In genomic region chr4:28436191-28437080, GRCh38 we compare ENCODE assay signal across 32 cellular contexts.
A peak's percentile ranks its signal among the peaks of the same experiment; 100 is the strongest.
DNase-seq lines count a peak whose midpoint lies in the region; TF ChIP-seq lines count a peak whose summit lies in the region.
"Had no signal": no experiment of that assay in that cellular context is flagged by ENCODE, and none has a peak within 500 bp of the region (broad histone marks: within the 10 kb centered on the region; RNA-seq: fewer than 3 reads in every experiment).

No MANE protein-coding gene starts in this region.

- H3K4me1 ChIP-seq in H9 (ENCODE audit: insufficient read depth, low read length) (peaks cover 5% of the 10 kb centered on the region; the same call in 1 of the 2 replicates), PC-9 (replicated peaks; ENCODE audit: insufficient read depth) (peaks cover 5% of the 10 kb centered on the region; the same call in 1 of the 2 replicates), hepatocyte (ENCODE audit: insufficient read depth) (peaks cover 25% of the 10 kb centered on the region)
- H3K4me1 ChIP-seq: gastroesophageal sphincter, pancreas, vagina had no signal

- H3K4me1 Mint-ChIP-seq in H9: peaks cover 20 to 30% of the 10 kb centered on the region in 2 experiments
- H3K4me1 Mint-ChIP-seq in progenitor cell of endocrine pancreas (ENCODE audit: low read depth): peaks cover 14% of the 10 kb centered on the region
- H3K4me1 Mint-ChIP-seq: activated B cell treated with CpG ODN at 0.5 μM for 24 hours; activated CD4-positive, alpha-beta T cell treated with anti-CD3 and anti-CD28 coated beads, Interleukin-2, amount 10 ng/mL, durations not matched to agents 7 days and 5 days; B cell; CD4-positive, alpha-beta memory T cell; neural crest cell had no signal

- H2BK15ac ChIP-seq in H9 (ENCODE audit: low read depth, low read length): no peak overlapping the region

- POLR2A ChIA-PET in PC-9 (lab: Charles Lee; ENCODE audit: unreplicated experiment): interaction anchor here (0.6 kb wide), 1 partner anchor 386 kb away, joined by 3 read pairs; no protein-coding TSS in a partner anchor

- no peak overlapping the region for H3K4ac ChIP-seq in H9 (ENCODE audit: low read depth, low read length)

- H3K27me3 ChIP-seq in H9 (ENCODE audit: insufficient read depth, low read length) (no peaks in the 10 kb centered on the region), PC-9 (ENCODE audit: insufficient read depth, low read depth) (no peaks in the 10 kb centered on the region), hepatocyte (no peaks in the 10 kb centered on the region)
- H3K27me3 ChIP-seq: gastroesophageal sphincter, MG63, pancreas, vagina had no signal

- no peak overlapping the region for H4K5ac ChIP-seq in H9 (ENCODE audit: insufficient read length, low read depth, low read length)

- H2BK120ac ChIP-seq in H9 (ENCODE audit: low read depth, low read length, poor library complexity, severe bottlenecking): no peak overlapping the region

- H3K4me2 ChIP-seq in H9 (ENCODE audit: insufficient read depth, insufficient read length, low read length) (no peak overlapping the region), PC-9 (peak overlapping the region; percentile 35), hepatocyte (peak overlapping the region; percentile 58)
- H3K4me2 ChIP-seq: KMS-11 had no signal

- intact Hi-C loops in PC-9 (cut with micrococcal nuclease; ENCODE audit: unreplicated experiment): loop anchor here (1.0 kb wide), 1 partner anchor 149 kb away; no protein-coding TSS in a partner anchor

- no peak overlapping the region for H3K23ac ChIP-seq in H9 (ENCODE audit: insufficient read length, low read depth, low read length)

- no CpG with 5 or more reads among the region's 10 CpGs for WGBS in H9 (ENCODE audit: extremely low coverage, insufficient read length, low lambda C conversion rate)
- 42% methylated on average over 10 of the region's 10 CpGs for WGBS in hepatocyte (ENCODE audit: low lambda C conversion rate, missing lambda C conversion rate)

- CTCF ChIA-PET in PC-9 (lab: Charles Lee): no interaction called here

- no peak overlapping the region for H2AFZ ChIP-seq in H9 (ENCODE audit: low read length)
- peak overlapping the region; percentile 44 for H2AFZ ChIP-seq in PC-9
- H2AFZ ChIP-seq in hepatocyte: peak overlapping the region; percentile 21

- no peak overlapping the region for H3K14ac ChIP-seq in H9 (ENCODE audit: insufficient read depth, low read length)

- no peak for TF ChIP-seq CTCF in H9 (conservative IDR thresholded peaks at IDR 0.05)
- no peak for TF ChIP-seq CTCF in PC-9 (conservative IDR thresholded peaks at IDR 0.05)
- no peak for TF ChIP-seq CTCF in hepatocyte (IDR thresholded peaks at IDR 0.05; ENCODE audit: poor library complexity)
- TF ChIP-seq CTCF in progenitor cell of endocrine pancreas (IDR thresholded peaks at IDR 0.05; ENCODE audit: unreplicated experiment): no peak

- no peak overlapping the region for H2AK5ac ChIP-seq in H9 (ENCODE audit: insufficient read length, low read length)

- H3K9me3 Mint-ChIP-seq in H9 (no peaks in the 10 kb centered on the region; a peak in 1 of 5 replicates), progenitor cell of endocrine pancreas (ENCODE audit: low read depth) (no peaks in the 10 kb centered on the region)
- H3K9me3 Mint-ChIP-seq: activated CD4-positive, alpha-beta T cell treated with anti-CD3 and anti-CD28 coated beads, Interleukin-2, amount 10 ng/mL, durations not matched to agents 7 days and 5 days; neural crest cell had no signal

- no peaks in the 10 kb centered on the region for H3K23me2 ChIP-seq in H9 (ENCODE audit: insufficient read length, low read depth, low read length, poor library complexity, severe bottlenecking)

- no peaks in the 10 kb centered on the region for H3K9me2 ChIP-seq in PC-9 (ENCODE audit: insufficient read depth)
- no peaks in the 10 kb centered on the region for H3K9me2 ChIP-seq in hepatocyte (replicated peaks; ENCODE audit: insufficient read depth)
- H3K9me2 ChIP-seq: SK-N-SH had no signal

- no peak overlapping the region for H3K9ac ChIP-seq in H9 (ENCODE audit: extremely low read depth, insufficient read length, low read length)
- H3K9ac ChIP-seq: KMS-11, SK-N-SH had no signal

- H3K4me3 Mint-ChIP-seq in H9: no peak overlapping the region
- H3K4me3 Mint-ChIP-seq in progenitor cell of endocrine pancreas (ENCODE audit: low read depth): no peak overlapping the region
- H3K4me3 Mint-ChIP-seq: activated B cell treated with CpG ODN at 0.5 μM for 24 hours; activated CD4-positive, alpha-beta T cell treated with anti-CD3 and anti-CD28 coated beads, Interleukin-2, amount 10 ng/mL, durations not matched to agents 7 days and 5 days; B cell; CD4-positive, alpha-beta memory T cell; dendritic cell treated with granulocyte-macrophage colony-stimulating factor and Interleukin-4, amounts not matched to agents 40 ng/mL and 50 ng/mL, for 4 days; neural crest cell had no signal

- no peak overlapping the region for H2BK20ac ChIP-seq in H9 (ENCODE audit: low read depth, low read length, poor library complexity, severe bottlenecking)

- H3K9me3 ChIP-seq in H9 (ENCODE audit: control insufficient read depth, low read depth, low read length): no peaks in the 10 kb centered on the region
- no peaks in the 10 kb centered on the region; the same call in 1 of the 2 replicates for H3K9me3 ChIP-seq in PC-9 (ENCODE audit: insufficient read depth, low read depth)
- H3K9me3 ChIP-seq in hepatocyte (ENCODE audit: low read depth): no peaks in the 10 kb centered on the region
- H3K9me3 ChIP-seq: gastroesophageal sphincter, MG63, pancreas, SK-N-SH, thoracic aorta, vagina had no signal

- H3K56ac ChIP-seq in H9 (ENCODE audit: insufficient read length, low read depth, low read length): no peak overlapping the region

- H4K20me1 ChIP-seq in H9 (ENCODE audit: control insufficient read depth, insufficient read depth, insufficient read length): no peaks in the 10 kb centered on the region
- no peaks in the 10 kb centered on the region for H4K20me1 ChIP-seq in PC-9 (ENCODE audit: insufficient read depth)
- H4K20me1 ChIP-seq in hepatocyte (ENCODE audit: insufficient read depth, poor library complexity, severe bottlenecking): no peaks in the 10 kb centered on the region

- no peaks in the 10 kb centered on the region for H3K79me2 ChIP-seq in H9 (ENCODE audit: insufficient read depth, low read length)
- H3K79me2 ChIP-seq in PC-9 (ENCODE audit: low read depth): no peaks in the 10 kb centered on the region
- H3K79me2 ChIP-seq in hepatocyte: no peaks in the 10 kb centered on the region

- no peaks in the 10 kb centered on the region for H3K79me1 ChIP-seq in H9 (ENCODE audit: insufficient read depth, low read depth, low read length, poor library complexity, severe bottlenecking)

- no peak overlapping the region for H4K8ac ChIP-seq in H9 (replicated peaks; ENCODE audit: insufficient read length, low read depth, low read length)

- no peak overlapping the region for H2BK12ac ChIP-seq in H9 (ENCODE audit: insufficient read length, low read depth, low read length)

- H3K27ac ChIP-seq in H9 (ENCODE audit: insufficient read length, low read depth, low read length) (no peak overlapping the region), PC-9 (no peak overlapping the region), hepatocyte (peak overlapping the region; percentile 84)
- H3K27ac ChIP-seq: gastroesophageal sphincter, KMS-11, pancreas, thoracic aorta, vagina had no signal

- peak overlapping the region; percentile 42 to 62 (median 56); a peak in 6 of 7 replicates for H3K27ac Mint-ChIP-seq in H9
- H3K27ac Mint-ChIP-seq in progenitor cell of endocrine pancreas: peak overlapping the region; percentile 79
- H3K27ac Mint-ChIP-seq: activated B cell treated with CpG ODN at 0.5 μM for 24 hours; activated CD4-positive, alpha-beta T cell treated with anti-CD3 and anti-CD28 coated beads, Interleukin-2, amount 10 ng/mL, durations not matched to agents 7 days and 5 days; B cell; CD4-positive, alpha-beta memory T cell; dendritic cell treated with granulocyte-macrophage colony-stimulating factor and Interleukin-4, amounts not matched to agents 40 ng/mL and 50 ng/mL, for 4 days had no signal

- no peaks in the 10 kb centered on the region for H3K36me3 Mint-ChIP-seq in H9 (ENCODE audit: insufficient read depth in 1 of 3, low read depth in 3 of 3)
- no peaks in the 10 kb centered on the region for H3K36me3 Mint-ChIP-seq in progenitor cell of endocrine pancreas (ENCODE audit: insufficient read depth)
- H3K36me3 Mint-ChIP-seq: CD4-positive, alpha-beta memory T cell had no signal

- H3K18ac ChIP-seq in H9 (ENCODE audit: insufficient read length, low read depth, low read length): no peak overlapping the region

- no peak overlapping the region for H4K91ac ChIP-seq in H9 (ENCODE audit: insufficient read length, low read depth, low read length)

- H3K4me3 ChIP-seq in PC-9 (no peak overlapping the region), hepatocyte (no peak overlapping the region)
- H3K4me3 ChIP-seq: gastroesophageal sphincter, MG63, pancreas, thoracic aorta, vagina had no signal

- H3K36me3 ChIP-seq in PC-9 (ENCODE audit: low read depth): no peaks in the 10 kb centered on the region
- H3K36me3 ChIP-seq in hepatocyte (replicated peaks; ENCODE audit: insufficient read depth, low read depth): no peaks in the 10 kb centered on the region
- H3K36me3 ChIP-seq: gastroesophageal sphincter, MG63, pancreas, thoracic aorta, vagina had no signal

- no peak overlapping the region for H3T11ph ChIP-seq in H9 (ENCODE audit: low read length)

- DNase-seq in H9: no peak
- DNase-seq in PC-9: peak in 1 of 2 experiments; percentile 65
- peak; percentile 43 for DNase-seq in hepatocyte (ENCODE audit: low spot score)
- DNase-seq in progenitor cell of endocrine pancreas (ENCODE audit: low spot score, unreplicated experiment): no peak
- DNase-seq in epidermal melanocyte (ENCODE audit: insufficient read length, low spot score): no peak
- DNase-seq in NCI-H446 treated with DMSO at 0.1 percent for 48 hours (lab: John Stamatoyannopoulos, UW): no peak
- DNase-seq in GM19240 (ENCODE audit: insufficient read length, low spot score): no peak
- DNase-seq in NCI-H2196 treated with DMSO at 0.1 percent for 48 hours (lab: John Stamatoyannopoulos, UW; ENCODE audit: unreplicated experiment): no peak
- DNase-seq: activated B cell treated with CpG ODN at 0.5 μM for 24 hours; activated CD4-positive, alpha-beta T cell treated with anti-CD3 and anti-CD28 coated beads, Interleukin-2, amount 10 ng/mL, durations not matched to agents 7 days and 5 days; activated T-cell treated with anti-CD3 and anti-CD28 coated beads, Interleukin-2, amount 50 U/mL, for 48 hours; CD4-positive, alpha-beta memory T cell; DMS 273 treated with DMSO at 0.1 percent for 48 hours; EL; left colon; MG63; NCI-H1105 treated with DMSO at 0.1 percent for 48 hours; NCI-H187 treated with DMSO at 0.1 percent for 48 hours; NCI-H2171; NCI-H524; pancreas; retina; SK-N-SH; stimulated activated CD4-positive, alpha-beta T cell treated with anti-CD3 and anti-CD28 coated beads, Interleukin-1b, Interleukin-23, amount 100 ng/mL, for 48 hours; stimulated activated naive CD8-positive, alpha-beta T cell treated with anti-CD3 and anti-CD28 coated beads, Interleukin-15, Interleukin-2, amounts not matched to agents 100 U/mL and 50 U/mL, for 24 hours had no signal

- H2BK5ac ChIP-seq in H9 (ENCODE audit: insufficient read length, low read length): no peak overlapping the region

- no peaks in the 10 kb centered on the region for H3F3A ChIP-seq in PC-9 (ENCODE audit: insufficient read depth, low read depth)

- TSS peak; percentile 93 for BruUV-seq in PC-9 (replicated peaks; lab: Mats Ljungman, UMichigan)

- H3K27me3 Mint-ChIP-seq in H9 (ENCODE audit: low read depth): no peaks in the 10 kb centered on the region
- no peaks in the 10 kb centered on the region for H3K27me3 Mint-ChIP-seq in progenitor cell of endocrine pancreas
- H3K27me3 Mint-ChIP-seq: activated B cell treated with CpG ODN at 0.5 μM for 24 hours; activated CD4-positive, alpha-beta T cell treated with anti-CD3 and anti-CD28 coated beads, Interleukin-2, amount 10 ng/mL, durations not matched to agents 7 days and 5 days; B cell; CD4-positive, alpha-beta memory T cell; dendritic cell treated with granulocyte-macrophage colony-stimulating factor and Interleukin-4, amounts not matched to agents 40 ng/mL and 50 ng/mL, for 4 days had no signal
